In genomic region chr3:33218446-33219174, GRCh38 we compare ENCODE assay signal across 8 cellular contexts. TPM values are rescaled to one million over a fixed set of nuclear protein-coding genes. Genes with fewer than 3 reads are reported as not detected.
A peak's percentile ranks its signal among the peaks of the same experiment; 100 is the strongest.
DNase-seq lines count a peak whose midpoint lies in the region; ATAC-seq, FAIRE-seq and TF ChIP-seq lines count a peak whose summit lies in the region.

Gene SUSD5 (minus strand): TSS chr3:33218810. CDS start chr3:33218797, 13 bp downstream.

- no peak within 1 kb of the TSS for H3K27ac ChIP-seq in HUES48 (ENCODE audit: low read depth, low read length)

- peaks cover 4% of the 10 kb centered on the region for H3K9me3 Mint-ChIP-seq in type B pancreatic cell
- no peaks in the 10 kb centered on the region for H3K9me3 Mint-ChIP-seq in activated naive CD4-positive, alpha-beta T cell treated with anti-CD3 and anti-CD28 coated beads, Interleukin-2, amount 10 ng/mL, durations not matched to agents 7 days and 5 days
- H3K9me3 Mint-ChIP-seq in effector memory CD8-positive, alpha-beta T cell = no peaks in the 10 kb centered on the region

- intact Hi-C loops in lower leg skin (cut with DNase I; ENCODE audit: low total_unique reads) = loop anchor here (10.0 kb wide), 1 partner anchor 1724 kb away; no protein-coding TSS in a partner anchor

- H3K36me3 Mint-ChIP-seq in type B pancreatic cell = no peaks in the 10 kb centered on the region
- H3K36me3 Mint-ChIP-seq in activated naive CD4-positive, alpha-beta T cell treated with anti-CD3 and anti-CD28 coated beads, Interleukin-2, amount 10 ng/mL, durations not matched to agents 7 days and 5 days = no peaks in the 10 kb centered on the region
- H3K36me3 Mint-ChIP-seq in effector memory CD8-positive, alpha-beta T cell (ENCODE audit: insufficient read depth) = no peaks in the 10 kb centered on the region

- DNase-seq in AG08395 (ENCODE audit: low spot score) = peak; percentile 28
- no peak for DNase-seq in bronchial epithelial cell (ENCODE audit: low read depth)
- DNase-seq in lower leg skin (ENCODE audit: low spot score in 2 of 2) = no peak
- peak; percentile 72 for DNase-seq in type B pancreatic cell (ENCODE audit: extremely low spot score, unreplicated experiment)
- no peak for DNase-seq in activated naive CD4-positive, alpha-beta T cell treated with anti-CD3 and anti-CD28 coated beads, Interleukin-2, amount 10 ng/mL, durations not matched to agents 7 days and 5 days
- DNase-seq in effector memory CD8-positive, alpha-beta T cell = no peak

- TF ChIP-seq CTCF in bronchial epithelial cell (IDR thresholded peaks at IDR 0.05; ENCODE audit: insufficient read depth, low read length, severe bottlenecking) (no peak), lower leg skin (IDR thresholded peaks at IDR 0.05) (no peak), type B pancreatic cell (conservative IDR thresholded peaks at IDR 0.05) (no peak)

- H3K4me3 ChIP-seq in HUES48 (ENCODE audit: low read depth, low read length) (peak within 1 kb of the TSS; percentile 77), bronchial epithelial cell (ENCODE audit: low read depth, low read length) (peak within 1 kb of the TSS; percentile 40), lower leg skin (ENCODE audit: low read depth, poor library complexity, severe bottlenecking) (peak within 1 kb of the TSS; percentile 19)

- WGBS in lower leg skin, 2 donors = 1% methylated on average over 47 to 65 of the region's 90 CpGs

- H3K27me3 ChIP-seq in HUES48 (ENCODE audit: control insufficient read depth, insufficient read depth, low read length) (peaks cover 59% of the 10 kb centered on the region), bronchial epithelial cell (ENCODE audit: control insufficient read depth, insufficient read depth, low read length) (peaks cover 10% of the 10 kb centered on the region)

- peak within 1 kb of the TSS; percentile 88 for H3K4me3 Mint-ChIP-seq in type B pancreatic cell
- H3K4me3 Mint-ChIP-seq in activated naive CD4-positive, alpha-beta T cell treated with anti-CD3 and anti-CD28 coated beads, Interleukin-2, amount 10 ng/mL, durations not matched to agents 7 days and 5 days = no peak within 1 kb of the TSS
- peak within 1 kb of the TSS in 1 of 2 donors; percentile 2 for H3K4me3 Mint-ChIP-seq in effector memory CD8-positive, alpha-beta T cell

- no peak for ATAC-seq in HG03439 (IDR thresholded peaks at IDR 0.05; ENCODE audit: unreplicated experiment)
- no peak for ATAC-seq in effector memory CD8-positive, alpha-beta T cell (replicated peaks)

- H3K36me3 ChIP-seq in HUES48 (ENCODE audit: control insufficient read depth, insufficient read depth, low read length) (no peaks in the 10 kb centered on the region), bronchial epithelial cell (ENCODE audit: control insufficient read depth, insufficient read depth, low read length) (no peaks in the 10 kb centered on the region)

- H3K9me3 ChIP-seq in HUES48 (ENCODE audit: control insufficient read depth, insufficient read depth, low read length) = no peaks in the 10 kb centered on the region

- CTCF ChIA-PET in activated naive CD4-positive, alpha-beta T cell treated with anti-CD3 and anti-CD28 coated beads, Interleukin-2, amount 10 ng/mL, durations not matched to agents 7 days and 5 days (lab: Charles Lee) = no interaction called here

- peaks cover 74% of the 10 kb centered on the region for H3K27me3 Mint-ChIP-seq in type B pancreatic cell
- peaks cover 63% of the 10 kb centered on the region for H3K27me3 Mint-ChIP-seq in activated naive CD4-positive, alpha-beta T cell treated with anti-CD3 and anti-CD28 coated beads, Interleukin-2, amount 10 ng/mL, durations not matched to agents 7 days and 5 days
- H3K27me3 Mint-ChIP-seq in effector memory CD8-positive, alpha-beta T cell = peaks cover 33 to 66% of the 10 kb centered on the region in 2 donors

- H3K9ac ChIP-seq in HUES48 (ENCODE audit: low read depth, low read length) = no peak within 1 kb of the TSS; the same call in 1 of the 2 replicates

- H3K27ac Mint-ChIP-seq in type B pancreatic cell = peak within 1 kb of the TSS; percentile 27
- H3K27ac Mint-ChIP-seq in activated naive CD4-positive, alpha-beta T cell treated with anti-CD3 and anti-CD28 coated beads, Interleukin-2, amount 10 ng/mL, durations not matched to agents 7 days and 5 days = no peak within 1 kb of the TSS
- no peak within 1 kb of the TSS for H3K27ac Mint-ChIP-seq in effector memory CD8-positive, alpha-beta T cell

- FAIRE-seq in bronchial epithelial cell (lab: Jason Lieb, UNC) = no peak

- peaks cover 6% of the 10 kb centered on the region for H3K4me1 Mint-ChIP-seq in type B pancreatic cell (ENCODE audit: unreplicated experiment)
- H3K4me1 Mint-ChIP-seq in activated naive CD4-positive, alpha-beta T cell treated with anti-CD3 and anti-CD28 coated beads, Interleukin-2, amount 10 ng/mL, durations not matched to agents 7 days and 5 days = peaks cover 9% of the 10 kb centered on the region
- H3K4me1 Mint-ChIP-seq in effector memory CD8-positive, alpha-beta T cell (ENCODE audit: low read depth in 2 of 2) = no peaks in the 10 kb centered on the region

- no peak for TF ChIP-seq POLR2A in lower leg skin (IDR thresholded peaks at IDR 0.05)

- peaks cover 6% of the 10 kb centered on the region for H3K4me1 ChIP-seq in HUES48 (ENCODE audit: control insufficient read depth, insufficient read depth, low read length)

RNA-seq across cellular contexts. Expression of gene SUSD5, which starts in this region (rescaled TPM):
- total RNA-seq in bronchial epithelial cell = not detected in 2 replicates
- total RNA-seq in lower leg skin = 1 to 10 TPM; 1.1 to 4.4 (median 1.9) TPM
- total RNA-seq in type B pancreatic cell (ENCODE audit: low replicate concordance) = 0.64 and 3.3 TPM in 2 replicates

Comparison
In these comparisons a context has a peak if more than half of its experiments do, and no peak if none do; other contexts are left out.
1. DNase-seq: peak in AG08395 (single experiment) and type B pancreatic cell (single experiment); none in bronchial epithelial cell (single experiment), lower leg skin (0 of 2), activated naive CD4-positive, alpha-beta T cell treated with anti-CD3 and anti-CD28 coated beads, Interleukin-2, amount 10 ng/mL, durations not matched to agents 7 days and 5 days (single experiment) and effector memory CD8-positive, alpha-beta T cell (0 of 3).
2. H3K4me3 ChIP-seq: peak in every context shown above with its lines; median percentile 77 in HUES48; 40 in bronchial epithelial cell; 19 in lower leg skin.